In genomic region chr17:65559802-65560627, GRCh38 we compare ENCODE assay signal across 1 cellular context.
A peak's percentile ranks its signal among the peaks of the same experiment; 100 is the strongest.
TF ChIP-seq lines count a peak whose summit lies in the region.

No MANE protein-coding gene starts in this region.

TF ChIP-seq in HEK293, 187 proteins besides CTCF, POLR2A, EP300 and RAD21 (continued from another document):
- no peak for TF ChIP-seq ZNF140 (tag by site-specific recombination; IDR thresholded peaks at IDR 0.05)
- no peak for TF ChIP-seq ZNF600 (tag by site-specific recombination; IDR thresholded peaks at IDR 0.05)
- TF ChIP-seq ZSCAN4 (tag by site-specific recombination; IDR thresholded peaks at IDR 0.05) = no peak
- TF ChIP-seq ZNF654 (tag by site-specific recombination; IDR thresholded peaks at IDR 0.05; ENCODE audit: low read depth) = no peak
- TF ChIP-seq ZNF398 (tag by site-specific recombination; IDR thresholded peaks at IDR 0.05) = peak; percentile 88
- TF ChIP-seq ZNF132 (tag by site-specific recombination; IDR thresholded peaks at IDR 0.05; ENCODE audit: borderline replicate concordance) = no peak
- TF ChIP-seq ZNF747 (tag by site-specific recombination; IDR thresholded peaks at IDR 0.05) = no peak
- TF ChIP-seq PRDM10 (tag by site-specific recombination; IDR thresholded peaks at IDR 0.05) = peak; percentile 50; the same call in 1 of the 2 replicates
- no peak for TF ChIP-seq ZNF777 (tag by site-specific recombination; IDR thresholded peaks at IDR 0.05; ENCODE audit: borderline replicate concordance)
- no peak for TF ChIP-seq MEIS1 (CRISPR knock-in tag; IDR thresholded peaks at IDR 0.05; ENCODE audit: borderline replicate concordance)
- no peak for TF ChIP-seq ZSCAN30 (tag by site-specific recombination; IDR thresholded peaks at IDR 0.05)
- no peak for TF ChIP-seq HOXD13 (CRISPR knock-in tag; IDR thresholded peaks at IDR 0.05; ENCODE audit: borderline replicate concordance)
- TF ChIP-seq SCRT1 (tag by site-specific recombination; IDR thresholded peaks at IDR 0.05; ENCODE audit: borderline replicate concordance) = no peak
- TF ChIP-seq ZNF248 (tag by site-specific recombination; IDR thresholded peaks at IDR 0.05) = no peak
- TF ChIP-seq ZNF18 (tag by site-specific recombination; IDR thresholded peaks at IDR 0.05) = no peak
- TF ChIP-seq ZNF391 (tag by site-specific recombination; IDR thresholded peaks at IDR 0.05; ENCODE audit: borderline replicate concordance, low read depth) = no peak
- TF ChIP-seq ZNF394 (tag by site-specific recombination; IDR thresholded peaks at IDR 0.05; ENCODE audit: borderline replicate concordance) = no peak
- TF ChIP-seq ZNF560 (tag by site-specific recombination; IDR thresholded peaks at IDR 0.05; ENCODE audit: borderline replicate concordance) = no peak
- no peak for TF ChIP-seq MYNN (tag by site-specific recombination; IDR thresholded peaks at IDR 0.05; ENCODE audit: borderline replicate concordance)
- no peak for TF ChIP-seq ZNF585B (tag by site-specific recombination; IDR thresholded peaks at IDR 0.05)
- no peak for TF ChIP-seq ZNF629 (tag by site-specific recombination; IDR thresholded peaks at IDR 0.05)
- no peak for TF ChIP-seq ZBTB21 (tag by site-specific recombination; IDR thresholded peaks at IDR 0.05)
- TF ChIP-seq REST (tag by site-specific recombination; IDR thresholded peaks at IDR 0.05) = no peak
- no peak for TF ChIP-seq ZNF658 (tag by site-specific recombination; IDR thresholded peaks at IDR 0.05)
- TF ChIP-seq PBX3 (CRISPR knock-in tag; IDR thresholded peaks at IDR 0.05) = peak; percentile 76; the same call in 1 of the 2 replicates
- peak; percentile 97 for TF ChIP-seq ZNF692 (tag by site-specific recombination; IDR thresholded peaks at IDR 0.05)
- no peak for TF ChIP-seq ZNF174 (tag by site-specific recombination; IDR thresholded peaks at IDR 0.05)
- no peak for TF ChIP-seq ZNF311 (tag by site-specific recombination; IDR thresholded peaks at IDR 0.05; ENCODE audit: borderline replicate concordance)
- TF ChIP-seq ZNF114 (tag by site-specific recombination; IDR thresholded peaks at IDR 0.05) = no peak
- TF ChIP-seq ZNF701 (tag by site-specific recombination; IDR thresholded peaks at IDR 0.05) = no peak
- TF ChIP-seq ZNF48 (tag by site-specific recombination; IDR thresholded peaks at IDR 0.05) = no peak
- 0 out of 2 replicates have a peak, but pooled peaks have one; percentile 33 for TF ChIP-seq YY1 (tag by site-specific recombination; IDR thresholded peaks at IDR 0.05)
- TF ChIP-seq ZNF146 (tag by site-specific recombination; IDR thresholded peaks at IDR 0.05) = no peak
TF ChIP-seq in HEK293: peak in this region for 25.
